Comparison of ENCODE assay signal across 8 cellular contexts in the genomic region with DNA sequence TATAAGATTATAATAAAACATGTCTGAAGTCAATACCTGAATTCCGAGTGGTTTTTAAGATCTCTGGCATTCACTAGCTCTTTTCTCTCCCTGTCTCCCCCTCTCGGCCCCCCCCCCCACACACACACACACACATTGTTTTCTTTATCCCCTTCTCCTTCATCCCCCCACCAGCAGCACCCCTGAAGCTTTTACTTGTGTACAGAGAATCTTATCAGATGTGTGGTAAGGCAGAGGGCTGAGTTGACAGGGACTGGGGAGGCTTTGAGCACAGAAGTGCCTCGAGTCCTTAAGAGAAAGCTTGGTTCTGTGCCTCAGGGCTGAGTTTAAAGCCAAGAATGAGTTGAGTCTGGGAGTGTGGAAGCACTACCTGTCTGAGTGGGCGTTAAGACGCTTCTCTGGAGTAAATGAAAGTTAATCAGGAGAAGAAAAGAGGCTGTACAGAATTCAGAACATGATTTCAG. TPM values are rescaled to one million over a fixed set of nuclear protein-coding genes. Genes with fewer than 3 reads are reported as not detected.
DNase-seq lines count a peak whose midpoint lies in the region; ATAC-seq, FAIRE-seq and TF ChIP-seq lines count a peak whose summit lies in the region.

No MANE protein-coding gene starts in this region.

- no peak for ATAC-seq in GM18873 (IDR thresholded peaks at IDR 0.05; ENCODE audit: low FRiP score, unreplicated experiment)

- H3K4me1 Mint-ChIP-seq in activated CD4-positive, alpha-beta T cell treated with anti-CD3 and anti-CD28 coated beads, Interleukin-2, amount 10 ng/mL, durations not matched to agents 24 days and 14 days = peaks cover 20% of the 10 kb centered on the region
- H3K4me1 Mint-ChIP-seq in neural progenitor cell = peaks cover 29% of the 10 kb centered on the region

- no peaks in the 10 kb centered on the region for H3K9me2 ChIP-seq in PC-9 (ENCODE audit: insufficient read depth)

- H3K4me3 ChIP-seq in endothelial cell of umbilical vein (replicated peaks in 1 of 3; ENCODE audit: insufficient read depth in 1 of 3, low read depth in 1 of 3, low read length in 3 of 3) = no peak overlapping the region
- H3K4me3 ChIP-seq in neural progenitor cell = peak overlapping the region; percentile 89
- no peak overlapping the region for H3K4me3 ChIP-seq in PC-9

- H3K36me3 ChIP-seq in endothelial cell of umbilical vein (ENCODE audit: control insufficient read depth in 2 of 2, extremely low read depth in 1 of 2, insufficient read depth in 2 of 2, low read length in 2 of 2) = no peaks in the 10 kb centered on the region
- H3K36me3 ChIP-seq in neural progenitor cell = no peaks in the 10 kb centered on the region
- H3K36me3 ChIP-seq in PC-9 (ENCODE audit: low read depth) = no peaks in the 10 kb centered on the region

- H3K27me3 ChIP-seq in endothelial cell of umbilical vein (ENCODE audit: control insufficient read depth in 2 of 2, insufficient read depth in 2 of 2, low read length in 2 of 2) (peaks cover 8 to 22% of the 10 kb centered on the region in 2 experiments), neural progenitor cell (no peaks in the 10 kb centered on the region), PC-9 (ENCODE audit: insufficient read depth, low read depth) (peaks cover 56% of the 10 kb centered on the region)

- H3K9me3 Mint-ChIP-seq in activated CD4-positive, alpha-beta T cell treated with anti-CD3 and anti-CD28 coated beads, Interleukin-2, amount 10 ng/mL, durations not matched to agents 24 days and 14 days = no peaks in the 10 kb centered on the region
- no peaks in the 10 kb centered on the region for H3K9me3 Mint-ChIP-seq in neural progenitor cell

- dilution Hi-C loops in endothelial cell of umbilical vein (cut with MboI; ENCODE audit: extremely low pct_ligation_motif_present, low sequenced_read_pairs) = no loop called here

- peaks cover 4% of the 10 kb centered on the region for H3K27me3 Mint-ChIP-seq in activated CD4-positive, alpha-beta T cell treated with anti-CD3 and anti-CD28 coated beads, Interleukin-2, amount 10 ng/mL, durations not matched to agents 24 days and 14 days
- H3K27me3 Mint-ChIP-seq in neural progenitor cell (ENCODE audit: insufficient read depth, low read depth) = peaks cover 7% of the 10 kb centered on the region

- intact Hi-C loops in activated CD4-positive, alpha-beta T cell treated with anti-CD3 and anti-CD28 coated beads, Interleukin-2, amount 10 ng/mL, durations not matched to agents 24 days and 14 days (cut with micrococcal nuclease) = loop anchor here (1.0 to 10.0 kb wide), 13 partner anchors 204 to 1588 kb away; no protein-coding TSS in a partner anchor
- intact Hi-C loops in endothelial cell of umbilical vein (cut with micrococcal nuclease) = loop anchor here (10.0 kb wide), 1 partner anchor 1860 kb away; no protein-coding TSS in a partner anchor
- intact Hi-C loops in PC-9 (cut with micrococcal nuclease; ENCODE audit: unreplicated experiment) = loop anchor here (2.0 to 10.0 kb wide), 2 partner anchors 450 to 1588 kb away; no protein-coding TSS in a partner anchor

- FAIRE-seq in endothelial cell of umbilical vein (lab: Jason Lieb, UNC) = no peak

- H3K4me2 ChIP-seq in endothelial cell of umbilical vein (ENCODE audit: insufficient read depth, low read length) (no peak overlapping the region), neural progenitor cell (peak overlapping the region; percentile 85), PC-9 (no peak overlapping the region)

- H3K79me2 ChIP-seq in endothelial cell of umbilical vein (ENCODE audit: control insufficient read depth, insufficient read depth, low read length) (no peaks in the 10 kb centered on the region), neural progenitor cell (ENCODE audit: low read depth) (peaks cover 34% of the 10 kb centered on the region), PC-9 (ENCODE audit: low read depth) (no peaks in the 10 kb centered on the region)

- DNase-seq in COLO668 (lab: John Stamatoyannopoulos, UW; ENCODE audit: unreplicated experiment) (peak; percentile 54), KBM-7 (peak; percentile 36), endothelial cell of umbilical vein (ENCODE audit: low read depth, low spot score) (peak; percentile 11), neural progenitor cell (ENCODE audit: low spot score) (peak; percentile 54), PC-9 (no peak), HK-2 (ENCODE audit: unreplicated experiment) (no peak)
- DNase-seq in activated CD4-positive, alpha-beta T cell treated with anti-CD3 and anti-CD28 coated beads, Interleukin-2, amount 10 ng/mL, durations not matched to agents 24 days and 14 days = no peak

- BruUV-seq in endothelial cell of umbilical vein (replicated peaks; lab: Mats Ljungman, UMichigan) = no TSS peak
- BruUV-seq in PC-9 (replicated peaks; lab: Mats Ljungman, UMichigan) = no TSS peak

- no peaks in the 10 kb centered on the region for H3K9me1 ChIP-seq in endothelial cell of umbilical vein (replicated peaks; ENCODE audit: control insufficient read depth, extremely low read depth, insufficient read depth, low read length)

- no peaks in the 10 kb centered on the region for H3K9me3 ChIP-seq in endothelial cell of umbilical vein (replicated peaks; ENCODE audit: control insufficient read depth, insufficient read depth, low read length)
- peaks cover 4% of the 10 kb centered on the region for H3K9me3 ChIP-seq in neural progenitor cell (ENCODE audit: low read depth)
- H3K9me3 ChIP-seq in PC-9 (ENCODE audit: insufficient read depth, low read depth) = 0 out of 2 replicates have a peak, but pooled peaks cover 6% of the 10 kb centered on the region

- in situ Hi-C loops in KBM-7 (cut with MboI; ENCODE audit: low pct_unique_long_range_greater_than_20kb, low sequenced_read_pairs) = no loop called here

- peak overlapping the region; percentile 95 for H3K27ac Mint-ChIP-seq in activated CD4-positive, alpha-beta T cell treated with anti-CD3 and anti-CD28 coated beads, Interleukin-2, amount 10 ng/mL, durations not matched to agents 24 days and 14 days
- H3K27ac Mint-ChIP-seq in neural progenitor cell = peak overlapping the region; percentile 88

- H3K27ac ChIP-seq in endothelial cell of umbilical vein (ENCODE audit: insufficient read depth, low read depth, low read length) (no peak overlapping the region), neural progenitor cell (no peak overlapping the region), PC-9 (no peak overlapping the region)

- no peaks in the 10 kb centered on the region for H4K20me1 ChIP-seq in endothelial cell of umbilical vein (replicated peaks; ENCODE audit: control insufficient read depth, extremely low read depth, insufficient read depth, low read length)
- peaks cover 30% of the 10 kb centered on the region for H4K20me1 ChIP-seq in neural progenitor cell (ENCODE audit: low read depth)
- H4K20me1 ChIP-seq in PC-9 (ENCODE audit: insufficient read depth) = no peaks in the 10 kb centered on the region

- H2AFZ ChIP-seq in endothelial cell of umbilical vein (ENCODE audit: low read depth, low read length) (no peak overlapping the region), neural progenitor cell (replicated peaks) (no peak overlapping the region), PC-9 (no peak overlapping the region)

- H3K9ac ChIP-seq in endothelial cell of umbilical vein (replicated peaks; ENCODE audit: extremely low read depth, insufficient read depth, low read length) (no peak overlapping the region), neural progenitor cell (no peak overlapping the region)

- H3K36me3 Mint-ChIP-seq in activated CD4-positive, alpha-beta T cell treated with anti-CD3 and anti-CD28 coated beads, Interleukin-2, amount 10 ng/mL, durations not matched to agents 24 days and 14 days (ENCODE audit: low read depth) = peaks cover 29% of the 10 kb centered on the region
- H3K36me3 Mint-ChIP-seq in neural progenitor cell = peaks cover 27% of the 10 kb centered on the region

- H3K4me3 Mint-ChIP-seq in activated CD4-positive, alpha-beta T cell treated with anti-CD3 and anti-CD28 coated beads, Interleukin-2, amount 10 ng/mL, durations not matched to agents 24 days and 14 days = peak overlapping the region; percentile 98
- H3K4me3 Mint-ChIP-seq in neural progenitor cell = peak overlapping the region; percentile 100

- H3K4me1 ChIP-seq in endothelial cell of umbilical vein (ENCODE audit: control insufficient read depth, extremely low read depth, insufficient read depth, low read length) (peaks cover 44% of the 10 kb centered on the region), neural progenitor cell (peaks cover 30% of the 10 kb centered on the region), PC-9 (replicated peaks; ENCODE audit: insufficient read depth) (no peaks in the 10 kb centered on the region; the same call in 1 of the 2 replicates)

- CTCF ChIA-PET in endothelial cell of umbilical vein (lab: Charles Lee) (interaction anchor here (0.6 to 1.9 kb wide), 4 partner anchors 982 to 1587 kb away, joined by 3 to 33 read pairs (median 5); no protein-coding TSS in a partner anchor), PC-9 (lab: Charles Lee) (interaction anchor here (0.6 kb wide), 1 partner anchor 170 kb away, joined by 6 read pairs; no protein-coding TSS in a partner anchor)

- no peak for TF ChIP-seq POLR2A in endothelial cell of umbilical vein (IDR thresholded peaks at IDR 0.05; ENCODE audit: low read depth, low read length)

- TF ChIP-seq CTCF in endothelial cell of umbilical vein (IDR thresholded peaks at IDR 0.05; ENCODE audit: extremely low read depth in 1 of 2, insufficient read depth in 1 of 2, low read depth in 1 of 2, low read length in 2 of 2) (no peak), neural progenitor cell (IDR thresholded peaks at IDR 0.05) (no peak), PC-9 (conservative IDR thresholded peaks at IDR 0.05) (no peak)

- H3F3A ChIP-seq in neural progenitor cell (ENCODE audit: low read depth) (peaks cover 33% of the 10 kb centered on the region), PC-9 (ENCODE audit: insufficient read depth, low read depth) (0 out of 2 replicates have a peak, but pooled peaks cover 3% of the 10 kb centered on the region)

- POLR2A ChIA-PET in endothelial cell of umbilical vein (lab: Charles Lee) (no interaction called here), PC-9 (lab: Charles Lee; ENCODE audit: unreplicated experiment) (no interaction called here)

TF ChIP-seq in endothelial cell of umbilical vein, 7 proteins besides CTCF, POLR2A, EP300 and RAD21 (continues in another document):
- no peak for TF ChIP-seq FOS (IDR thresholded peaks at IDR 0.05; ENCODE audit: borderline replicate concordance, insufficient read depth, low read length)

RNA-seq across cellular contexts. Expression of a gene that starts 2.6 kb away (rescaled TPM):
- total RNA-seq in activated CD4-positive, alpha-beta T cell treated with anti-CD3 and anti-CD28 coated beads, Interleukin-2, amount 10 ng/mL, durations not matched to agents 24 days and 14 days = 284 and 299 TPM in 2 replicates
- total RNA-seq in endothelial cell of umbilical vein (4.1 and 4.7 TPM in 2 replicates), neural progenitor cell (ENCODE audit: low replicate concordance) (140 and 224 TPM in 2 replicates), PC-9 (2021) (0.61 and 0.95 TPM in 2 replicates)
- polyA plus RNA-seq in endothelial cell of umbilical vein = 29.1 and 31.9 TPM in 2 replicates
- polyA plus RNA-seq in endothelial cell of umbilical vein (2011; cell fraction: cytosol; rRNA removed) = 17.6 and 24.7 TPM in 2 replicates
- 45.9 and 86.9 TPM in 2 replicates for polyA plus RNA-seq in endothelial cell of umbilical vein (2011; cell fraction: nucleus; rRNA removed)
- polyA plus RNA-seq in endothelial cell of umbilical vein (2012) = 5.9 and 7.0 TPM in 2 replicates
- polyA minus RNA-seq in endothelial cell of umbilical vein = 17.6 and 19.0 TPM in 2 replicates
- polyA minus RNA-seq in endothelial cell of umbilical vein (2011; cell fraction: cytosol; rRNA and poly(A)+ RNA removed) = 58.7 TPM
- polyA minus RNA-seq in endothelial cell of umbilical vein (2011; cell fraction: nucleus; rRNA and poly(A)+ RNA removed) = 17.6 and 41.4 TPM in 2 replicates

Comparison
In these comparisons a context has a peak if more than half of its experiments do, and no peak if none do; other contexts are left out.
1. DNase-seq: peak in COLO668 (single experiment), KBM-7 (single experiment), endothelial cell of umbilical vein (single experiment) and neural progenitor cell (single experiment); none in activated CD4-positive, alpha-beta T cell treated with anti-CD3 and anti-CD28 coated beads, Interleukin-2, amount 10 ng/mL, durations not matched to agents 24 days and 14 days (single experiment), PC-9 (0 of 2) and HK-2 (single experiment).
2. RNA of a gene that starts 2.6 kb away (total RNA-seq): 284 to 299 TPM in activated CD4-positive, alpha-beta T cell treated with anti-CD3 and anti-CD28 coated beads, Interleukin-2, amount 10 ng/mL, durations not matched to agents 24 days and 14 days and 140 to 224 TPM in neural progenitor cell; 4.1 to 4.7 TPM in endothelial cell of umbilical vein and 0.61 to 0.95 TPM in PC-9; every median in the first group is over 10 times any median in the second.